ENCODE assay signal across 1 cellular context in genomic region chr9:107732781-107733529, GRCh38.
TF ChIP-seq lines count a peak whose summit lies in the region.

No MANE protein-coding gene starts in this region.

TF ChIP-seq in HepG2, 621 proteins besides CTCF, POLR2A, EP300 and RAD21 (continued from another document):
- no peak for TF ChIP-seq ZNF318 (CRISPR knock-in tag; IDR thresholded peaks at IDR 0.05)
TF ChIP-seq in HepG2: peak in this region for 0.
